Comparison of ENCODE assay signal across 24 cellular contexts in genomic region chr10:70223728-70224127, GRCh38.
"Had no signal": no experiment of that assay in that cellular context is flagged by ENCODE, and none has a peak within 500 bp of the region (broad histone marks: within the 10 kb centered on the region; RNA-seq: fewer than 3 reads in every experiment).

No MANE protein-coding gene starts in this region.

- H3K4me3 ChIP-seq: body of pancreas, colonic mucosa, esophagus squamous epithelium, gastroesophageal sphincter, left lung, neural progenitor cell, ovary, tibial artery had no signal

- H3K4me1 Mint-ChIP-seq: neural progenitor cell had no signal

- H3K9ac ChIP-seq: neural progenitor cell had no signal

- H3K4me3 Mint-ChIP-seq: activated CD8-positive, alpha-beta memory T cell treated with anti-CD3 and anti-CD28 coated beads, Interleukin-2, amount 10 ng/mL, durations not matched to agents 7 days and 5 days; naive B cell; neural progenitor cell had no signal

- H3K36me3 ChIP-seq: colonic mucosa, neural progenitor cell, ovary had no signal

- H2AFZ ChIP-seq: neural progenitor cell had no signal

- H3K27ac Mint-ChIP-seq: activated CD8-positive, alpha-beta memory T cell treated with anti-CD3 and anti-CD28 coated beads, Interleukin-2, amount 10 ng/mL, durations not matched to agents 7 days and 5 days; naive B cell; neural progenitor cell had no signal

- DNase-seq: activated CD8-positive, alpha-beta memory T cell treated with anti-CD3 and anti-CD28 coated beads, Interleukin-2, amount 10 ng/mL, durations not matched to agents 7 days and 5 days; activated effector memory CD4-positive, alpha-beta T cell treated with Interleukin-2 at 50 U/mL for 16 hours; activated T-cell treated with anti-CD3 and anti-CD28 coated beads, Interleukin-2, amount 50 U/mL, for 1 hour; amygdala; body of pancreas; central memory CD4-positive, alpha-beta T cell; colonic mucosa; esophagus squamous epithelium; islet precursor cell; left lung; mammary epithelial cell; naive B cell; ovary; stimulated activated CD4-positive, alpha-beta T cell treated with anti-CD3 and anti-CD28 coated beads, Interleukin-15, amount 100 ng/mL, for 24 hours; stimulated activated CD4-positive, alpha-beta T cell treated with anti-CD3 and anti-CD28 coated beads, Interleukin-4, amount 100 ng/mL, for 1 hour; stimulated activated naive CD4-positive, alpha-beta T cell; SW 1271; tibial artery had no signal

- H3K27me3 Mint-ChIP-seq: activated CD8-positive, alpha-beta memory T cell treated with anti-CD3 and anti-CD28 coated beads, Interleukin-2, amount 10 ng/mL, durations not matched to agents 7 days and 5 days; naive B cell had no signal

- H3K9me3 Mint-ChIP-seq: activated naive CD4-positive, alpha-beta T cell treated with anti-CD3 and anti-CD28 coated beads, Interleukin-2, amount 50 U/mL, for 72 hours; naive B cell; neural progenitor cell had no signal

- H3K9me3 ChIP-seq: body of pancreas, colonic mucosa, esophagus squamous epithelium, gastroesophageal sphincter, left lung, ovary, tibial artery had no signal

- H3K27ac ChIP-seq: colonic mucosa, left lung, neural progenitor cell, ovary, tibial artery had no signal

- ATAC-seq: activated CD4-positive, CD25-positive, alpha-beta regulatory T cell treated with anti-CD3 and anti-CD28 coated beads, Interleukin-2, amount 50 U/mL, for 24 hours; activated CD8-positive, alpha-beta memory T cell treated with anti-CD3 and anti-CD28 coated beads, Interleukin-2, amount 10 ng/mL, durations not matched to agents 7 days and 5 days; activated naive CD4-positive, alpha-beta T cell treated with anti-CD3 and anti-CD28 coated beads, Interleukin-2, amount 50 U/mL, for 72 hours; body of pancreas; gastroesophageal sphincter; left lung had no signal

- H3K27me3 ChIP-seq: body of pancreas, colonic mucosa, esophagus squamous epithelium, gastroesophageal sphincter, left lung, neural progenitor cell, ovary, tibial artery had no signal

- FAIRE-seq: endometrium, urothelium cell line had no signal

- H3K4me2 ChIP-seq: neural progenitor cell had no signal

- H3K4me1 ChIP-seq: neural progenitor cell had no signal
